9 cellular contexts compared by ENCODE assay signal in the genomic region with DNA sequence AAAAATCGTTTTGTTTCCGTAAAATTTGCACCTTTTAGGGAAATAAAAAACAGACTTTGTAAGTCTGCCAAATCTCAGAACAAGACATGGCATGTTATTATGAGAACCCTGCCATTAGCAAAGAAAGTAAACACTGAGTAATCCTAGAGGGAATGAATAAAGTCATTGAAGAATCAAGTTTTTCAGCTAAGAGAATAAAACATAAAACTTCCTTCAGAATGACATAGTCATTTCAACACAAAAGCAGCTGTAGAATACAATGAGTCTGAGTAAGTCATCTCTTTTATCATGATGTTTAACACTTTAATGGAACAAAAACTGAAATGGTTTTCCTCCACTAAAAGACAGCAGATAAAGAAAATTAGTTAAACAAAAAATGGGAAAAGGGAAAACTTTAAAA. TPM values are rescaled to one million over a fixed set of nuclear protein-coding genes. Genes with fewer than 3 reads are reported as not detected.
DNase-seq lines count a peak whose midpoint lies in the region; ATAC-seq and TF ChIP-seq lines count a peak whose summit lies in the region.
"Had no signal": no experiment of that assay in that cellular context is flagged by ENCODE, and none has a peak within 500 bp of the region (broad histone marks: within the 10 kb centered on the region; RNA-seq: fewer than 3 reads in every experiment).

No MANE protein-coding gene starts in this region.

- ATAC-seq in psoas muscle (no peak), GM18517 (IDR thresholded peaks at IDR 0.05; ENCODE audit: unreplicated experiment) (no peak), HG03280 (IDR thresholded peaks at IDR 0.05; ENCODE audit: unreplicated experiment) (no peak), HG02870 (IDR thresholded peaks at IDR 0.05; ENCODE audit: unreplicated experiment) (no peak)

- intact Hi-C loops in psoas muscle (cut with DNase I): no loop called here

- no peak overlapping the region for H3K9ac ChIP-seq in Karpas-422 (ENCODE audit: low read length)

- POLR2A ChIA-PET in RWPE1 (lab: Yijun Ruan, JAX; ENCODE audit: low non-redundant PET): no interaction called here

- DNase-seq in EH (ENCODE audit: low read depth) (peak; percentile 84), RWPE1 (ENCODE audit: low spot score) (peak; percentile 77), fibroblast of mammary gland (ENCODE audit: low read depth) (peak; percentile 84), psoas muscle (no peak), Karpas-422 (no peak)
- DNase-seq: activated CD4-positive, alpha-beta memory T cell treated with anti-CD3 and anti-CD28 coated beads, Interleukin-2, amount 10 ng/mL, durations not matched to agents 7 days and 5 days had no signal

- no peaks in the 10 kb centered on the region for H4K20me1 ChIP-seq in Karpas-422 (ENCODE audit: insufficient read depth, low read depth, low read length)

- H3K27ac ChIP-seq in RWPE1 (peak overlapping the region; percentile 97), psoas muscle (peak overlapping the region; percentile 24), Karpas-422 (ENCODE audit: low read length) (no peak overlapping the region)

- no peaks in the 10 kb centered on the region for H3K79me2 ChIP-seq in Karpas-422 (ENCODE audit: low read length)

- H3K36me3 ChIP-seq in psoas muscle (ENCODE audit: insufficient read depth in 1 of 2, low read depth in 1 of 2) (peaks cover 7 to 30% of the 10 kb centered on the region in 2 donors), Karpas-422 (ENCODE audit: insufficient read depth, low read length) (no peaks in the 10 kb centered on the region)

- CTCF ChIA-PET in RWPE1 (lab: Yijun Ruan, JAX): no interaction called here

- H3K27me3 ChIP-seq in psoas muscle (ENCODE audit: insufficient read depth in 3 of 3, low read length in 2 of 3) (no peaks in the 10 kb centered on the region), Karpas-422 (ENCODE audit: low read length) (no peaks in the 10 kb centered on the region)

- WGBS in psoas muscle, 3 donors: 30 to 36% (median 33%) methylated on average over 2 of the region's 2 CpGs

- H3K9me3 ChIP-seq in psoas muscle: no peaks in the 10 kb centered on the region
- H3K9me3 ChIP-seq in Karpas-422 (ENCODE audit: low read length): no peaks in the 10 kb centered on the region

- no peak for TF ChIP-seq CTCF in RWPE1 (conservative IDR thresholded peaks at IDR 0.05; ENCODE audit: low read depth)
- TF ChIP-seq CTCF in fibroblast of mammary gland (conservative IDR thresholded peaks at IDR 0.05; ENCODE audit: control insufficient read depth, insufficient read depth, low read depth, low read length): no peak
- TF ChIP-seq CTCF in psoas muscle (IDR thresholded peaks at IDR 0.05): no peak

- H3K4me3 ChIP-seq in fibroblast of mammary gland (ENCODE audit: control insufficient read depth, low read depth, low read length) (no peak overlapping the region), psoas muscle (no peak overlapping the region), Karpas-422 (ENCODE audit: low read length) (no peak overlapping the region)

- peaks cover 14% of the 10 kb centered on the region for H3K4me1 ChIP-seq in psoas muscle
- H3K4me1 ChIP-seq in Karpas-422 (ENCODE audit: low read length): no peaks in the 10 kb centered on the region

- H3K9me2 ChIP-seq in Karpas-422 (replicated peaks; ENCODE audit: insufficient read depth, low read length): no peaks in the 10 kb centered on the region

- no peak overlapping the region for H3K4me2 ChIP-seq in Karpas-422 (ENCODE audit: low read depth, low read length, poor library complexity, severe bottlenecking)

- H2AFZ ChIP-seq in Karpas-422 (ENCODE audit: low read length): no peak overlapping the region

RNA-seq across cellular contexts. Expression of gene DST, which starts 10.3 kb away (rescaled TPM):
- total RNA-seq in psoas muscle: 100 to 1,000 TPM; 109 to 341 (median 305) TPM
- polyA plus RNA-seq in psoas muscle: 10 to 100 TPM; 58.3 to 66.9 (median 63.5) TPM
- total RNA-seq in Karpas-422 (2014; rRNA removed; shearing (Covaris generic); ENCODE audit: low replicate concordance): 122 and 241 TPM in 2 replicates

Comparison
In these comparisons a context has a peak if more than half of its experiments do, and no peak if none do; other contexts are left out.
1. DNase-seq: peak in EH (single experiment), RWPE1 (single experiment) and fibroblast of mammary gland (single experiment); none in psoas muscle (0 of 2) and Karpas-422 (single experiment).